In the genomic region with DNA sequence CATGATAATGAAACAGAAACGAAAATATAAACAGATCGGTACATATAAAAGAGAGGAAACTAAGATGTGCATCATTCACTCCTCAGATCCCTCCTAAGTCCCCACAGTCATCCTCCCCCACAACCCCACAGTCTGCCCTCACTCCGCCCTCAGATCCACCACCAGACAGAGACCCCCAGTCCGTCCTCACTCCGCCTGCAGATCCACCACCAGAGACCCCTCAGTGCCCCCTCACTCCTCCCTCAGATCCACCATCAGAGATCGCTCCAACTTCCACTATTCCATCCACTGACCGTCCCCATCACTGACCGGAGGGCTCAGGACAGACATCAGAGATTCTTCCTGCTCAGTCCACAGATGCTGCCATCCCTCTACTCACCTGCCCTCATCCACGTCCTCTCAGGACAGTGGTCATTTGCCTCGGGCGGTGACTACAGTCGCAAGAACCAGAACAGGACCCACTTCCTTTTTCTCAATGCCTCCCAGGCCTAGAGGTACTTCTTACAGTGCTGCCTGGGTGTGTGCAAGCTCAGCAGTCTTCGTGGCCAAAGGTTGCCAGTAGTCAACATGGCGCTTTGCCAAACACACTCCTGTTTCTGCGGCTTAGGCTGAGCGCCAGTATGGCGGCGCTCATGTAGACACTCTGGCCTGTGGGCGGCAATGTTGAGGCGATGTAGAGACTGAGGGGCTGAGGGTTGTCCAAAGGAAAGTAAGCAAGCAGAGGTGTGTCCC, we compare ENCODE assay signal across 12 cellular contexts. TPM values are rescaled to one million over a fixed set of nuclear protein-coding genes. Genes with fewer than 3 reads are reported as not detected.
A peak's percentile ranks its signal among the peaks of the same experiment; 100 is the strongest.
DNase-seq lines count a peak whose midpoint lies in the region; ATAC-seq and TF ChIP-seq lines count a peak whose summit lies in the region.
"Had no signal": no experiment of that assay in that cellular context is flagged by ENCODE, and none has a peak within 500 bp of the region (broad histone marks: within the 10 kb centered on the region; RNA-seq: fewer than 3 reads in every experiment).

No MANE protein-coding gene starts in this region.

- H3K4me1 Mint-ChIP-seq in GM23338: peaks cover 5% of the 10 kb centered on the region; the same call in 1 of the 3 replicates
- H3K4me1 Mint-ChIP-seq: activated naive CD8-positive, alpha-beta T cell treated with anti-CD3 and anti-CD28 coated beads, Interleukin-2, amount 50 U/mL, for 24 hours; CD14-positive monocyte had no signal

- peak; percentile 68 for ATAC-seq in GM23338
- ATAC-seq in PC-3: peak; percentile 29
- peak; percentile 99 for ATAC-seq in left colon
- no peak for ATAC-seq in HG03135 (IDR thresholded peaks at IDR 0.05; ENCODE audit: unreplicated experiment)
- ATAC-seq in GM19395 (IDR thresholded peaks at IDR 0.05; ENCODE audit: unreplicated experiment): no peak
- ATAC-seq: activated naive CD8-positive, alpha-beta T cell treated with anti-CD3 and anti-CD28 coated beads, Interleukin-2, amount 50 U/mL, for 24 hours had no signal

- no peaks in the 10 kb centered on the region for H3K9me2 ChIP-seq in GM23338 (ENCODE audit: insufficient read depth)
- no peaks in the 10 kb centered on the region for H3K9me2 ChIP-seq in PC-3 (replicated peaks; ENCODE audit: low read length)

- no peaks in the 10 kb centered on the region for H3F3A ChIP-seq in GM23338 (replicated peaks; ENCODE audit: low read depth)
- no peaks in the 10 kb centered on the region for H3F3A ChIP-seq in PC-3 (ENCODE audit: low read length, unreplicated experiment)

- H3K4me2 ChIP-seq in GM23338 (no peak overlapping the region), PC-3 (ENCODE audit: low read length) (peak overlapping the region; percentile 14)

- no TSS peak for BruUV-seq in PC-3 (replicated peaks; lab: Mats Ljungman, UMichigan)

- POLR2A ChIA-PET in PC-3 (lab: Charles Lee; ENCODE audit: unreplicated experiment): no interaction called here

- no peaks in the 10 kb centered on the region for H3K36me3 ChIP-seq in GM23338 (ENCODE audit: insufficient read depth)
- no peaks in the 10 kb centered on the region for H3K36me3 ChIP-seq in PC-3 (ENCODE audit: low read depth, low read length)
- H3K36me3 ChIP-seq in adrenal gland (replicated peaks in 1 of 2): no peaks in the 10 kb centered on the region

- no peak overlapping the region for H3K4me3 Mint-ChIP-seq in GM23338
- H3K4me3 Mint-ChIP-seq: activated naive CD8-positive, alpha-beta T cell treated with anti-CD3 and anti-CD28 coated beads, Interleukin-2, amount 50 U/mL, for 24 hours; CD14-positive monocyte had no signal

- H3K4me3 ChIP-seq in GM23338 (no peak overlapping the region), PC-3 (ENCODE audit: low read length) (peak overlapping the region; percentile 40; the same call in 1 of the 2 replicates), adrenal gland (no peak overlapping the region)

- H3K9ac ChIP-seq in PC-3 (ENCODE audit: low read length): no peak overlapping the region

- peaks cover 5% of the 10 kb centered on the region; the same call in 2 of the 3 replicates for H3K36me3 Mint-ChIP-seq in GM23338 (ENCODE audit: low read depth)
- H3K36me3 Mint-ChIP-seq: CD14-positive monocyte had no signal

- no peaks in the 10 kb centered on the region for H3K9me3 ChIP-seq in PC-3 (ENCODE audit: low read length)
- no peaks in the 10 kb centered on the region for H3K9me3 ChIP-seq in adrenal gland (replicated peaks in 1 of 3)

- TF ChIP-seq CTCF in 22Rv1 (IDR thresholded peaks at IDR 0.05) (peak; percentile 71), GM23338 (conservative IDR thresholded peaks at IDR 0.05; ENCODE audit: low read depth in 2 of 2) (peak; percentile 7 to 49; a peak in 2 of 4 replicates), PC-3 (conservative IDR thresholded peaks at IDR 0.05; ENCODE audit: low read depth, low read length) (peak; percentile 47; the same call in 1 of the 2 replicates), adrenal gland (IDR thresholded peaks at IDR 0.05) (no peak)

- intact Hi-C loops in PC-3 (cut with micrococcal nuclease): no loop called here
- intact Hi-C loops in left colon (cut with DNase I, micrococcal nuclease): no loop called here
- intact Hi-C loops in adrenal gland (cut with DNase I): no loop called here

- TF ChIP-seq POLR2A in adrenal gland (IDR thresholded peaks at IDR 0.05): no peak

- H3K9me3 Mint-ChIP-seq in GM23338: peaks cover 10% of the 10 kb centered on the region

- no peaks in the 10 kb centered on the region; the same call in 1 of the 2 replicates for H3K4me1 ChIP-seq in GM23338 (ENCODE audit: insufficient read depth)
- H3K4me1 ChIP-seq in PC-3 (ENCODE audit: insufficient read depth, low read length): peaks cover 3% of the 10 kb centered on the region; the same call in 1 of the 2 replicates
- H3K4me1 ChIP-seq in adrenal gland (replicated peaks in 1 of 2): no peaks in the 10 kb centered on the region

- H3K79me2 ChIP-seq in GM23338 (replicated peaks; ENCODE audit: insufficient read depth) (no peaks in the 10 kb centered on the region), PC-3 (ENCODE audit: low read length) (no peaks in the 10 kb centered on the region)

- CTCF ChIA-PET in PC-3 (lab: Charles Lee): no interaction called here

- H3K27me3 ChIP-seq in GM23338 (ENCODE audit: insufficient read depth): no peaks in the 10 kb centered on the region
- no peaks in the 10 kb centered on the region for H3K27me3 ChIP-seq in PC-3 (ENCODE audit: low read length)
- no peaks in the 10 kb centered on the region for H3K27me3 ChIP-seq in adrenal gland

- H4K20me1 ChIP-seq in GM23338 (replicated peaks; ENCODE audit: insufficient read depth) (no peaks in the 10 kb centered on the region), PC-3 (ENCODE audit: low read length) (no peaks in the 10 kb centered on the region)

- H3K27ac ChIP-seq in 22Rv1 (no peak overlapping the region), GM23338 (ENCODE audit: low read depth) (no peak overlapping the region), PC-3 (ENCODE audit: low read length) (no peak overlapping the region), adrenal gland (no peak overlapping the region)

- WGBS in adrenal gland, 4 donors: 88 to 91% (median 89%) methylated on average over 17 to 20 of the region's 20 CpGs

- H2AFZ ChIP-seq in GM23338 (peak overlapping the region; percentile 90), PC-3 (ENCODE audit: low read length) (peak overlapping the region; percentile 63)

- peaks cover 2% of the 10 kb centered on the region for H3K27me3 Mint-ChIP-seq in GM23338 (ENCODE audit: insufficient read depth, low read depth, poor library complexity)

- H3K27ac Mint-ChIP-seq in GM23338: no peak overlapping the region
- H3K27ac Mint-ChIP-seq: activated naive CD8-positive, alpha-beta T cell treated with anti-CD3 and anti-CD28 coated beads, Interleukin-2, amount 50 U/mL, for 24 hours; CD14-positive monocyte had no signal

- peak; percentile 39 for DNase-seq in GM23338 (ENCODE audit: low spot score)
- peak; percentile 85 for DNase-seq in PC-3
- peak; percentile 92 to 94 for DNase-seq in left colon
- DNase-seq in adrenal gland: no peak
- no peak for DNase-seq in stimulated activated naive CD4-positive, alpha-beta T cell (lab: John Stamatoyannopoulos, UW)
- DNase-seq: activated CD8-positive, alpha-beta memory T cell treated with anti-CD3 and anti-CD28 coated beads for 24 hours; activated naive CD8-positive, alpha-beta T cell treated with anti-CD3 and anti-CD28 coated beads, Interleukin-2, amount 50 U/mL, for 24 hours; NCI-H2171 had no signal

TF ChIP-seq in GM23338, 12 proteins besides CTCF, POLR2A, EP300 and RAD21 (continues in another document):
- TF ChIP-seq, protein P1, sequence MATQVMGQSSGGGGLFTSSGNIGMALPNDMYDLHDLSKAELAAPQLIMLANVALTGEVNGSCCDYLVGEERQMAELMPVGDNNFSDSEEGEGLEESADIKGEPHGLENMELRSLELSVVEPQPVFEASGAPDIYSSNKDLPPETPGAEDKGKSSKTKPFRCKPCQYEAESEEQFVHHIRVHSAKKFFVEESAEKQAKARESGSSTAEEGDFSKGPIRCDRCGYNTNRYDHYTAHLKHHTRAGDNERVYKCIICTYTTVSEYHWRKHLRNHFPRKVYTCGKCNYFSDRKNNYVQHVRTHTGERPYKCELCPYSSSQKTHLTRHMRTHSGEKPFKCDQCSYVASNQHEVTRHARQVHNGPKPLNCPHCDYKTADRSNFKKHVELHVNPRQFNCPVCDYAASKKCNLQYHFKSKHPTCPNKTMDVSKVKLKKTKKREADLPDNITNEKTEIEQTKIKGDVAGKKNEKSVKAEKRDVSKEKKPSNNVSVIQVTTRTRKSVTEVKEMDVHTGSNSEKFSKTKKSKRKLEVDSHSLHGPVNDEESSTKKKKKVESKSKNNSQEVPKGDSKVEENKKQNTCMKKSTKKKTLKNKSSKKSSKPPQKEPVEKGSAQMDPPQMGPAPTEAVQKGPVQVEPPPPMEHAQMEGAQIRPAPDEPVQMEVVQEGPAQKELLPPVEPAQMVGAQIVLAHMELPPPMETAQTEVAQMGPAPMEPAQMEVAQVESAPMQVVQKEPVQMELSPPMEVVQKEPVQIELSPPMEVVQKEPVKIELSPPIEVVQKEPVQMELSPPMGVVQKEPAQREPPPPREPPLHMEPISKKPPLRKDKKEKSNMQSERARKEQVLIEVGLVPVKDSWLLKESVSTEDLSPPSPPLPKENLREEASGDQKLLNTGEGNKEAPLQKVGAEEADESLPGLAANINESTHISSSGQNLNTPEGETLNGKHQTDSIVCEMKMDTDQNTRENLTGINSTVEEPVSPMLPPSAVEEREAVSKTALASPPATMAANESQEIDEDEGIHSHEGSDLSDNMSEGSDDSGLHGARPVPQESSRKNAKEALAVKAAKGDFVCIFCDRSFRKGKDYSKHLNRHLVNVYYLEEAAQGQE (IDR thresholded peaks at IDR 0.05; ENCODE audit: unreplicated experiment): no peak
- TF ChIP-seq ZNF331 (CRISPR knock-in tag; IDR thresholded peaks at IDR 0.05; ENCODE audit: low read depth) (no peak), POLR2AphosphoS5 (IDR thresholded peaks at IDR 0.05; ENCODE audit: low read depth) (no peak), EZH2phosphoT487 (IDR thresholded peaks at IDR 0.05; ENCODE audit: unreplicated experiment) (no peak)

RNA-seq across cellular contexts. Expression of a gene that starts 8.3 kb away (rescaled TPM):
- total RNA-seq in GM23338 (2014; rRNA removed; shearing (Covaris generic)): 0.08 TPM in 1 of 2 replicates, not detected in the other
- polyA plus RNA-seq in GM23338 (2016; fragmentation: Nextera tagmentation; extraction: Ambion mirVana): 0.16 TPM in 1 of 2 replicates, not detected in the other
- total RNA-seq in PC-3 (2014; rRNA removed): not detected in 2 replicates
- not detected for total RNA-seq in left colon
- total RNA-seq in adrenal gland: not detected
- not detected for polyA plus RNA-seq in adrenal gland
- polyA plus RNA-seq: CD14-positive monocyte had no signal

RNA-seq across cellular contexts. Expression of a gene that starts 26.8 kb away (rescaled TPM):
- total RNA-seq in GM23338 (2014; rRNA removed; shearing (Covaris generic)): not detected in 2 replicates
- 0.05 TPM in 2 replicates for polyA plus RNA-seq in GM23338 (2016; fragmentation: Nextera tagmentation; extraction: Ambion mirVana)
- 0.04 TPM in 1 of 2 replicates, not detected in the other for total RNA-seq in PC-3 (2014; rRNA removed)
- not detected for total RNA-seq in left colon
- not detected for total RNA-seq in adrenal gland
- not detected for polyA plus RNA-seq in adrenal gland
- polyA plus RNA-seq: CD14-positive monocyte had no signal

Comparison
In these comparisons a context has a peak if more than half of its experiments do, and no peak if none do; other contexts are left out.
1. CTCF ChIP-seq: peak in 22Rv1 (single experiment), GM23338 (2 of 2) and PC-3 (single experiment); none in adrenal gland (0 of 6).
2. ATAC-seq: peak in GM23338 (single experiment), PC-3 (single experiment) and left colon (single experiment); none in HG03135 (single experiment) and GM19395 (single experiment).
3. DNase-seq: peak in GM23338 (single experiment), PC-3 (single experiment) and left colon (2 of 2); none in adrenal gland (0 of 7) and stimulated activated naive CD4-positive, alpha-beta T cell (0 of 6).